Comparison of ENCODE assay signal across 32 cellular contexts in genomic region chrX:109997786-109998452, GRCh38. TPM values are rescaled to one million over a fixed set of nuclear protein-coding genes. Genes with fewer than 3 reads are reported as not detected.
DNase-seq lines count a peak whose midpoint lies in the region; ATAC-seq and TF ChIP-seq lines count a peak whose summit lies in the region.
"Had no signal": no experiment of that assay in that cellular context is flagged by ENCODE, and none has a peak within 500 bp of the region (broad histone marks: within the 10 kb centered on the region; RNA-seq: fewer than 3 reads in every experiment).

No MANE protein-coding gene starts in this region.

- no peak overlapping the region for H2AFZ ChIP-seq in Karpas-422 (ENCODE audit: low read length)
- H2AFZ ChIP-seq in PC-3 (ENCODE audit: low read length), result 0 out of 2 replicates have a peak overlapping the region, but pooled peaks have one; percentile 32
- H2AFZ ChIP-seq in neuronal stem cell (ENCODE audit: low read length), result peak overlapping the region; percentile 20

- no peak for TF ChIP-seq CTCF in Caco-2 (IDR thresholded peaks at IDR 0.05; ENCODE audit: insufficient read depth in 1 of 2, low read depth in 1 of 2, low read length in 1 of 2, severe bottlenecking in 1 of 2, unreplicated experiment in 1 of 2)
- TF ChIP-seq CTCF in PC-3 (conservative IDR thresholded peaks at IDR 0.05; ENCODE audit: low read depth, low read length), result no peak

- no peak overlapping the region for H2AK5ac ChIP-seq in neuronal stem cell (ENCODE audit: low read depth, low read length)

- ATAC-seq in PC-3 (no peak), GM18868 (IDR thresholded peaks at IDR 0.05; ENCODE audit: unreplicated experiment) (no peak)
- ATAC-seq: left lobe of liver, Right ventricle myocardium inferior had no signal

- WGBS in neuronal stem cell (ENCODE audit: extremely low coverage in 2 of 2, insufficient read length in 2 of 2, insufficient replicate concordance in 1 of 2), 2 donors, result no CpG with 5 or more reads among the region's 6 CpGs

- H3K36me3 ChIP-seq in Caco-2 (ENCODE audit: control insufficient read depth, insufficient read depth, low read length) (no peaks in the 10 kb centered on the region), Karpas-422 (ENCODE audit: insufficient read depth, low read length) (no peaks in the 10 kb centered on the region), PC-3 (ENCODE audit: low read depth, low read length) (no peaks in the 10 kb centered on the region), neuronal stem cell (replicated peaks in 1 of 2; ENCODE audit: control insufficient read depth in 2 of 2, insufficient read depth in 2 of 2, low read length in 2 of 2) (no peaks in the 10 kb centered on the region)
- H3K36me3 ChIP-seq: ascending aorta; BLaER1 treated with 17β-estradiol and CSF1 and Interleukin-3, amounts not matched to agents 10 nM and 100 nM; esophagus muscularis mucosa; right atrium auricular region; transverse colon had no signal

- CTCF ChIA-PET in Caco-2 (lab: Charles Lee) (no interaction called here), PC-3 (lab: Charles Lee) (interaction anchor here (0.6 kb wide), 1 partner anchor 96 kb away, joined by 8 read pairs; no protein-coding TSS in a partner anchor)

- H3K36me3 Mint-ChIP-seq in Caco-2 (ENCODE audit: insufficient read depth, unreplicated experiment), result no peaks in the 10 kb centered on the region
- H3K36me3 Mint-ChIP-seq: immature natural killer cell, mesothelial cell of epicardium, naive B cell had no signal

- H4K20me1 ChIP-seq in Karpas-422 (ENCODE audit: insufficient read depth, low read depth, low read length), result no peaks in the 10 kb centered on the region
- H4K20me1 ChIP-seq in PC-3 (ENCODE audit: low read length), result no peaks in the 10 kb centered on the region
- H4K20me1 ChIP-seq: BLaER1 treated with 17β-estradiol and CSF1 and Interleukin-3, amounts not matched to agents 10 nM and 100 nM had no signal

- H3K4me1 Mint-ChIP-seq in Caco-2 (ENCODE audit: low read depth, unreplicated experiment), result peaks cover 7% of the 10 kb centered on the region

- H3K9ac ChIP-seq in Karpas-422 (ENCODE audit: low read length) (no peak overlapping the region), PC-3 (ENCODE audit: low read length) (no peak overlapping the region), neuronal stem cell (ENCODE audit: low read depth, low read length, poor library complexity) (no peak overlapping the region)
- H3K9ac ChIP-seq: BLaER1 treated with 17β-estradiol and CSF1 and Interleukin-3, amounts not matched to agents 10 nM and 100 nM; KMS-11 had no signal

- H3K79me1 ChIP-seq in neuronal stem cell (ENCODE audit: low read depth, low read length), result no peaks in the 10 kb centered on the region

- POLR2A ChIA-PET in Caco-2 (lab: Charles Lee) (no interaction called here), PC-3 (lab: Charles Lee; ENCODE audit: unreplicated experiment) (interaction anchor here (0.6 kb wide), 1 partner anchor 115 kb away, joined by 13 read pairs; no protein-coding TSS in a partner anchor)

- no peak overlapping the region for H4K91ac ChIP-seq in neuronal stem cell (ENCODE audit: low read depth, low read length, poor library complexity)

- no peaks in the 10 kb centered on the region for H3K9me3 Mint-ChIP-seq in Caco-2 (ENCODE audit: unreplicated experiment)
- H3K9me3 Mint-ChIP-seq: activated CD4-positive, alpha-beta T cell treated with anti-CD3 and anti-CD28 coated beads, Interleukin-2, amount 10 ng/mL, durations not matched to agents 7 days and 5 days; activated naive CD8-positive, alpha-beta T cell treated with anti-CD3 and anti-CD28 coated beads, Interleukin-2, amount 10 ng/mL, durations not matched to agents 7 days and 5 days; activated T-cell treated with anti-CD3 and anti-CD28 coated beads, Interleukin-2, amount 50 U/mL, for 24 hours; central memory CD8-positive, alpha-beta T cell; dendritic cell treated with granulocyte-macrophage colony-stimulating factor and Interleukin-4, amounts not matched to agents 40 ng/mL and 50 ng/mL, for 4 days; immature natural killer cell; mesothelial cell of epicardium had no signal

- DNase-seq in Caco-2, result no peak
- DNase-seq in Karpas-422, result peak; percentile 43
- peak; percentile 19 for DNase-seq in PC-3
- DNase-seq in neuronal stem cell (ENCODE audit: low spot score), result no peak
- no peak for DNase-seq in NCI-H748 (lab: John Stamatoyannopoulos, UW; ENCODE audit: unreplicated experiment)
- DNase-seq in HT-29 (ENCODE audit: low spot score), result no peak
- DNase-seq: activated CD4-positive, alpha-beta T cell treated with anti-CD3 and anti-CD28 coated beads, Interleukin-2, amount 10 ng/mL, durations not matched to agents 7 days and 5 days; activated gamma-delta T cell; activated naive CD8-positive, alpha-beta T cell treated with anti-CD3 and anti-CD28 coated beads, Interleukin-2, amount 10 ng/mL, durations not matched to agents 7 days and 5 days; activated T-cell treated with anti-CD3 and anti-CD28 coated beads, Interleukin-2, amount 50 U/mL, for 24 hours; Calu3; endodermal cell; hippocampal formation; immature natural killer cell; naive B cell; NCI-H1048; NCI-H187; stimulated activated CD4-positive, alpha-beta T cell treated with anti-CD3 and anti-CD28 coated beads, Interleukin-1b, Interleukin-23, amount 100 ng/mL, for 48 hours; transverse colon had no signal

- intact Hi-C loops in Caco-2 (cut with micrococcal nuclease; ENCODE audit: unreplicated experiment) (no loop called here), PC-3 (cut with micrococcal nuclease) (no loop called here)

- no peak overlapping the region for H4K8ac ChIP-seq in neuronal stem cell (ENCODE audit: low read depth, low read length)

- BruUV-seq in Caco-2 (replicated peaks; lab: Mats Ljungman, UMichigan), result no TSS peak
- no TSS peak for BruUV-seq in PC-3 (replicated peaks; lab: Mats Ljungman, UMichigan)

- H3K9me3 ChIP-seq in Caco-2, result no peaks in the 10 kb centered on the region
- H3K9me3 ChIP-seq in Karpas-422 (ENCODE audit: low read length), result no peaks in the 10 kb centered on the region
- no peaks in the 10 kb centered on the region for H3K9me3 ChIP-seq in PC-3 (ENCODE audit: low read length)
- no peaks in the 10 kb centered on the region for H3K9me3 ChIP-seq in neuronal stem cell (replicated peaks in 1 of 2; ENCODE audit: control insufficient read depth in 2 of 2, insufficient read depth in 1 of 2, low read depth in 1 of 2, low read length in 2 of 2)
- H3K9me3 ChIP-seq: ascending aorta, esophagus muscularis mucosa, right atrium auricular region, transverse colon had no signal

- H2BK5ac ChIP-seq in neuronal stem cell (ENCODE audit: low read length), result no peak overlapping the region

- H3K79me2 ChIP-seq in Karpas-422 (ENCODE audit: low read length) (no peaks in the 10 kb centered on the region), PC-3 (ENCODE audit: low read length) (no peaks in the 10 kb centered on the region)

- H2BK15ac ChIP-seq in neuronal stem cell (ENCODE audit: low read length), result no peak overlapping the region

- no peak overlapping the region for H3K18ac ChIP-seq in neuronal stem cell (ENCODE audit: low read length)

- H3K4me2 ChIP-seq in Karpas-422 (ENCODE audit: low read depth, low read length, poor library complexity, severe bottlenecking), result no peak overlapping the region
- H3K4me2 ChIP-seq in PC-3 (ENCODE audit: low read length), result no peak overlapping the region
- no peak overlapping the region for H3K4me2 ChIP-seq in neuronal stem cell (ENCODE audit: insufficient read depth, low read length, poor library complexity, severe bottlenecking)
- H3K4me2 ChIP-seq: BLaER1 treated with 17β-estradiol and CSF1 and Interleukin-3, amounts not matched to agents 10 nM and 100 nM; KMS-11; smooth muscle cell had no signal

- H3K27ac ChIP-seq in Karpas-422 (ENCODE audit: low read length) (no peak overlapping the region), PC-3 (ENCODE audit: low read length) (no peak overlapping the region), neuronal stem cell (replicated peaks; ENCODE audit: low read length) (no peak overlapping the region)
- H3K27ac ChIP-seq: ascending aorta; BLaER1 treated with 17β-estradiol and CSF1 and Interleukin-3, amounts not matched to agents 10 nM and 100 nM; esophagus muscularis mucosa; KMS-11; right atrium auricular region; transverse colon; VCaP had no signal

- H3K27me3 ChIP-seq in Caco-2 (replicated peaks; ENCODE audit: control insufficient read depth, insufficient read depth, low read length) (no peaks in the 10 kb centered on the region), Karpas-422 (ENCODE audit: low read length) (no peaks in the 10 kb centered on the region), PC-3 (ENCODE audit: low read length) (no peaks in the 10 kb centered on the region), neuronal stem cell (ENCODE audit: control insufficient read depth in 3 of 3, insufficient read depth in 3 of 3, low read depth in 1 of 3, low read length in 3 of 3) (peaks cover 0 to 3% (median 0%) of the 10 kb centered on the region in 3 experiments)
- H3K27me3 ChIP-seq: ascending aorta, esophagus muscularis mucosa, right atrium auricular region, transverse colon had no signal

- H3K14ac ChIP-seq in neuronal stem cell (ENCODE audit: low read length), result no peak overlapping the region

- H3K9me2 ChIP-seq in Karpas-422 (replicated peaks; ENCODE audit: insufficient read depth, low read length) (no peaks in the 10 kb centered on the region), PC-3 (replicated peaks; ENCODE audit: low read length) (no peaks in the 10 kb centered on the region)

- H3K27me3 Mint-ChIP-seq in Caco-2 (ENCODE audit: insufficient read depth, unreplicated experiment), result no peaks in the 10 kb centered on the region
- H3K27me3 Mint-ChIP-seq: activated CD4-positive, alpha-beta T cell treated with anti-CD3 and anti-CD28 coated beads, Interleukin-2, amount 10 ng/mL, durations not matched to agents 7 days and 5 days; activated naive CD8-positive, alpha-beta T cell treated with anti-CD3 and anti-CD28 coated beads, Interleukin-2, amount 10 ng/mL, durations not matched to agents 7 days and 5 days; central memory CD8-positive, alpha-beta T cell; dendritic cell treated with granulocyte-macrophage colony-stimulating factor and Interleukin-4, amounts not matched to agents 40 ng/mL and 50 ng/mL, for 4 days had no signal

- H2BK120ac ChIP-seq in neuronal stem cell (ENCODE audit: low read depth, low read length), result no peak overlapping the region

- H3K4me3 ChIP-seq in Caco-2 (ENCODE audit: low read depth, low read length) (no peak overlapping the region), Karpas-422 (ENCODE audit: low read length) (no peak overlapping the region), PC-3 (ENCODE audit: low read length) (no peak overlapping the region), neuronal stem cell (ENCODE audit: low read length in 2 of 2) (no peak overlapping the region)
- H3K4me3 ChIP-seq: ascending aorta; BLaER1 treated with 17β-estradiol and CSF1 and Interleukin-3, amounts not matched to agents 10 nM and 100 nM; esophagus muscularis mucosa; right atrium auricular region; smooth muscle cell; transverse colon had no signal

- H3K27ac Mint-ChIP-seq in Caco-2 (ENCODE audit: unreplicated experiment), result peak overlapping the region; percentile 47
- H3K27ac Mint-ChIP-seq: activated CD4-positive, alpha-beta T cell treated with anti-CD3 and anti-CD28 coated beads, Interleukin-2, amount 10 ng/mL, durations not matched to agents 7 days and 5 days; activated naive CD8-positive, alpha-beta T cell treated with anti-CD3 and anti-CD28 coated beads, Interleukin-2, amount 10 ng/mL, durations not matched to agents 7 days and 5 days; activated T-cell treated with anti-CD3 and anti-CD28 coated beads, Interleukin-2, amount 50 U/mL, for 24 hours; dendritic cell treated with granulocyte-macrophage colony-stimulating factor and Interleukin-4, amounts not matched to agents 40 ng/mL and 50 ng/mL, for 4 days; endodermal cell; immature natural killer cell; mesothelial cell of epicardium; naive B cell had no signal

- H3K23ac ChIP-seq in neuronal stem cell (ENCODE audit: low read depth, low read length, poor library complexity), result no peak overlapping the region

- H3K4me3 Mint-ChIP-seq in Caco-2 (ENCODE audit: unreplicated experiment), result no peak overlapping the region
- H3K4me3 Mint-ChIP-seq: activated CD4-positive, alpha-beta T cell treated with anti-CD3 and anti-CD28 coated beads, Interleukin-2, amount 10 ng/mL, durations not matched to agents 7 days and 5 days; activated naive CD8-positive, alpha-beta T cell treated with anti-CD3 and anti-CD28 coated beads, Interleukin-2, amount 10 ng/mL, durations not matched to agents 7 days and 5 days; activated T-cell treated with anti-CD3 and anti-CD28 coated beads, Interleukin-2, amount 50 U/mL, for 24 hours; central memory CD8-positive, alpha-beta T cell; dendritic cell treated with granulocyte-macrophage colony-stimulating factor and Interleukin-4, amounts not matched to agents 40 ng/mL and 50 ng/mL, for 4 days; endodermal cell; immature natural killer cell; mesothelial cell of epicardium had no signal

- no peaks in the 10 kb centered on the region for H3K4me1 ChIP-seq in Caco-2
- peaks cover 11% of the 10 kb centered on the region for H3K4me1 ChIP-seq in Karpas-422 (ENCODE audit: low read length)
- H3K4me1 ChIP-seq in PC-3 (ENCODE audit: insufficient read depth, low read length), result peaks cover 5% of the 10 kb centered on the region; the same call in 1 of the 2 replicates
- H3K4me1 ChIP-seq in neuronal stem cell (ENCODE audit: control insufficient read depth in 2 of 2, insufficient read depth in 1 of 2, low read depth in 1 of 2, low read length in 2 of 2), result peaks cover 4 to 5% of the 10 kb centered on the region in 2 donors
- H3K4me1 ChIP-seq: ascending aorta had no signal

- H2BK12ac ChIP-seq in neuronal stem cell (ENCODE audit: low read length), result no peak overlapping the region

- no peaks in the 10 kb centered on the region for H3F3A ChIP-seq in PC-3 (ENCODE audit: low read length, unreplicated experiment)

- no peak overlapping the region for H3K4ac ChIP-seq in neuronal stem cell (ENCODE audit: low read length)

RNA-seq across cellular contexts. Expression of gene TMEM164, which starts 5.0 kb away (rescaled TPM):
- 25.6 and 26.2 TPM in 2 replicates for total RNA-seq in Caco-2 (2022)
- total RNA-seq in Karpas-422 (2014; rRNA removed; shearing (Covaris generic); ENCODE audit: low replicate concordance), result 14.1 and 16.2 TPM in 2 replicates
- total RNA-seq in PC-3 (2014; rRNA removed), result 23.7 and 26.6 TPM in 2 replicates
- 11.3 TPM for polyA plus RNA-seq in neuronal stem cell (2013, experiment 1 of 2)
- 11.5 TPM for polyA plus RNA-seq in neuronal stem cell (2013, experiment 2 of 2)
- 20.5 and 24.7 TPM in 2 replicates for total RNA-seq in HT-29 (2014; rRNA removed; shearing (Covaris generic))

Comparison
In these comparisons a context has a peak if more than half of its experiments do, and no peak if none do; other contexts are left out.
1. DNase-seq: peak in Karpas-422 (single experiment) and PC-3 (single experiment); none in Caco-2 (0 of 2), neuronal stem cell (single experiment), NCI-H748 (single experiment) and HT-29 (single experiment).